Comparison of ENCODE assay signal across 17 cellular contexts in the genomic region with DNA sequence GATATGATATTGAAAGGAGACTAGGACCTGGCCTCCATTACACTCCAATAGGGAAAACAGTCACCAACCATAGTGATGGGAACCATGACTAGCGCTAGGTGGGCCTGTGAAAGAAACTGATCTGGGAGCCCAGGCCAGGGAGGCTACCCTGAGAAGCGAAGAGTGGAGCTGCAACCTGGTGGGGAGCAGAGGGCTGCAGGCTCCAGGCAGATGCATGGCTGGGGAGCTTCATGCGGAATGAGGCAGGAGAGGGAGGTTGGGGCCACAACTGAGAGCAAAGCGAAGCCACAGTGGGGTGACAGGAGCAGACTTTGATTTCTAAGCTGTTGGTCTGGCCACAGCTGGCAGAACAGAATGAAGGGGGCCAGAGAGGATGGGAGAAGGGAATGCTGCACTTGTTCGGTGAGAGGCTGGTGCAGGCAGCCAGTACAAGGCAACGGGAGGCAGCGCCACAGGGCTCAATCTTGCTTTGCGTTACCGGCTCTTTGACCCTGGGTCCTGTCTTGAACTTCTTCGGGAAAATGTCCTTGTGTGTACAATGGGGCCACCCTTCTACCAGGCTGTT.
"Had no signal": no experiment of that assay in that cellular context is flagged by ENCODE, and none has a peak within 500 bp of the region (broad histone marks: within the 10 kb centered on the region; RNA-seq: fewer than 3 reads in every experiment).

No MANE protein-coding gene starts in this region.

- H3K36me3 ChIP-seq: tibial nerve, upper lobe of right lung had no signal

- H3K4me1 ChIP-seq: tibial nerve, upper lobe of right lung had no signal

- H3K27me3 ChIP-seq: dorsolateral prefrontal cortex, tibial nerve, upper lobe of right lung had no signal

- H3K4me3 ChIP-seq: dorsolateral prefrontal cortex, smooth muscle cell, tibial nerve, upper lobe of right lung had no signal

- DNase-seq: central memory CD4-positive, alpha-beta T cell; cortex of kidney; dorsolateral prefrontal cortex; effector CD8-positive, alpha-beta T cell; left colon; mesendoderm; naive thymus-derived CD4-positive, alpha-beta T cell; nephron progenitor cell; right cardiac atrium; stimulated activated CD4-positive, alpha-beta T cell treated with anti-CD3 and anti-CD28 coated beads, Interleukin-4, amount 100 ng/mL, for 1 hour; stimulated activated CD8-positive, alpha-beta memory T cell treated with anti-CD3 and anti-CD28 coated beads, Interleukin-4, amount 100 ng/mL, for 48 hours; stimulated activated naive CD8-positive, alpha-beta T cell treated with anti-CD3 and anti-CD28 coated beads, Interleukin-15, Interleukin-2, amounts not matched to agents 100 U/mL and 50 U/mL, for 24 hours; upper lobe of right lung had no signal

- H3K27ac ChIP-seq: dorsolateral prefrontal cortex, tibial nerve, upper lobe of right lung had no signal

- H3K9me3 ChIP-seq: tibial nerve, upper lobe of right lung had no signal

- ATAC-seq: esophagus mucosa; left colon; naive thymus-derived CD4-positive, alpha-beta T cell; stimulated activated effector memory CD8-positive, alpha-beta T cell treated with anti-CD3 and anti-CD28 coated beads, Interleukin-12 subunit alpha, Interleukin-12 subunit beta, amount 100 ng/mL, for 72 hours; stimulated activated naive CD8-positive, alpha-beta T cell treated with anti-CD3 and anti-CD28 coated beads, Interleukin-15, Interleukin-2, amounts not matched to agents 100 U/mL and 50 U/mL, for 24 hours; upper lobe of right lung had no signal
